22 cellular contexts compared by ENCODE assay signal in the genomic region with DNA sequence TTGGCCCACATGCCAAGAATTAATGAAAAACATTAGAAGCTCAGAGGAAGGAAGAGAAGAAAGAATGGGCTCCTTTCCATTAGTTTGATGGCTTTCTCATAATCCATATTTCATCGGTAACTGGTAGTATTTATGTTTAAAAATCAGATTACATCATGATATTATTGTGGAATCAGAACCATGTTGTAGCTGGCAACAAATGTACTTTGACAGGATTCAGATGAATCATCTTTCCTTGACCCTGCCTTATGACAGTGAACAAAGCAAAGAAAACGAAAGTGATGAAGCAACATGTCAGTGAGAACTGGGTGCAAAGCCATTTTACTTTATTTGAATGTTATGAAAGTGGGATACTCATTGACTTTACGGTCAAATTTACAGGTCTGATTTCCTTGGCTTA.
DNase-seq lines count a peak whose midpoint lies in the region; ATAC-seq and TF ChIP-seq lines count a peak whose summit lies in the region.
"Had no signal": no experiment of that assay in that cellular context is flagged by ENCODE, and none has a peak within 500 bp of the region (broad histone marks: within the 10 kb centered on the region; RNA-seq: fewer than 3 reads in every experiment).

No MANE protein-coding gene starts in this region.

- H3K27me3 Mint-ChIP-seq in MCF 10A (ENCODE audit: insufficient read depth, unreplicated experiment) = no peaks in the 10 kb centered on the region
- H3K27me3 Mint-ChIP-seq: activated CD4-positive, alpha-beta memory T cell treated with anti-CD3 and anti-CD28 coated beads for 36 hours; activated naive CD8-positive, alpha-beta T cell treated with anti-CD3 and anti-CD28 coated beads for 36 hours; type B pancreatic cell had no signal

- BruUV-seq in MCF 10A (replicated peaks; lab: Mats Ljungman, UMichigan) = no TSS peak

- H3K4me3 Mint-ChIP-seq in MCF 10A (ENCODE audit: unreplicated experiment) = no peak overlapping the region
- H3K4me3 Mint-ChIP-seq: activated CD4-positive, alpha-beta memory T cell treated with anti-CD3 and anti-CD28 coated beads for 36 hours; activated naive CD8-positive, alpha-beta T cell treated with anti-CD3 and anti-CD28 coated beads for 36 hours; activated T-cell treated with anti-CD3 and anti-CD28 coated beads, Interleukin-2, amount 50 U/mL, for 4 hours; CD14-positive monocyte; nephron; type B pancreatic cell had no signal

- H3K4me1 Mint-ChIP-seq in MCF 10A (ENCODE audit: insufficient read depth, unreplicated experiment) = peaks cover 6% of the 10 kb centered on the region
- H3K4me1 Mint-ChIP-seq: activated naive CD8-positive, alpha-beta T cell treated with anti-CD3 and anti-CD28 coated beads for 36 hours; CD14-positive monocyte; nephron had no signal

- no peaks in the 10 kb centered on the region for H3K36me3 Mint-ChIP-seq in MCF 10A (ENCODE audit: insufficient read depth, unreplicated experiment)
- H3K36me3 Mint-ChIP-seq: activated CD4-positive, alpha-beta memory T cell treated with anti-CD3 and anti-CD28 coated beads for 36 hours; activated naive CD8-positive, alpha-beta T cell treated with anti-CD3 and anti-CD28 coated beads for 36 hours; CD14-positive monocyte; type B pancreatic cell had no signal

- H3K9me3 ChIP-seq in breast epithelium (peaks cover 0 to 18% of the 10 kb centered on the region in 2 donors), adrenal gland (replicated peaks in 1 of 3) (peaks cover 0 to 4% (median 0%) of the 10 kb centered on the region in 3 donors), heart right ventricle (peaks cover 0 to 20% (median 8%) of the 10 kb centered on the region in 11 donors)
- H3K9me3 ChIP-seq: A549 had no signal

- 33 to 46% (median 38%) methylated on average over 3 of the region's 3 CpGs for WGBS in adrenal gland, 4 donors
- 72 to 82% methylated on average over 3 of the region's 3 CpGs for WGBS in heart right ventricle, 2 donors

- peak overlapping the region in 1 of 3 donors; percentile 16 for H3K4me3 ChIP-seq in breast epithelium
- no peak overlapping the region for H3K4me3 ChIP-seq in adrenal gland
- H3K4me3 ChIP-seq in fibroblast of the aortic adventitia (ENCODE audit: low read depth, low read length) = no peak overlapping the region
- H3K4me3 ChIP-seq in heart right ventricle = no peak overlapping the region
- H3K4me3 ChIP-seq: A549, GM23248 had no signal

- CTCF ChIA-PET in MCF 10A (lab: Yijun Ruan, JAX) = interaction anchor here (0.7 kb wide), 1 partner anchor 14 kb away, joined by 4 read pairs; no protein-coding TSS in a partner anchor

- ATAC-seq in HG03135 (IDR thresholded peaks at IDR 0.05; ENCODE audit: unreplicated experiment) = no peak
- no peak for ATAC-seq in heart right ventricle
- ATAC-seq: A549; activated T-cell treated with anti-CD3 and anti-CD28 coated beads, Interleukin-2, amount 50 U/mL, for 4 hours; stimulated activated naive CD8-positive, alpha-beta T cell treated with anti-CD3 and anti-CD28 coated beads, Interleukin-15, Interleukin-2, amounts not matched to agents 100 U/mL and 50 U/mL, for 24 hours had no signal

- H3K9me3 Mint-ChIP-seq in MCF 10A (ENCODE audit: unreplicated experiment) = no peaks in the 10 kb centered on the region
- H3K9me3 Mint-ChIP-seq: type B pancreatic cell had no signal

- POLR2A ChIA-PET in MCF 10A (lab: Yijun Ruan, JAX) = interaction anchor here (0.6 to 1.3 kb wide), 6 partner anchors 13 to 716 kb away, joined by 3 read pairs; no protein-coding TSS in a partner anchor

- TF ChIP-seq POLR2A in breast epithelium (IDR thresholded peaks at IDR 0.05) (no peak), adrenal gland (IDR thresholded peaks at IDR 0.05) (no peak)

- H3K27me3 ChIP-seq in breast epithelium (no peaks in the 10 kb centered on the region), adrenal gland (no peaks in the 10 kb centered on the region), heart right ventricle (no peaks in the 10 kb centered on the region)

- DNase-seq in MCF 10A (ENCODE audit: unreplicated experiment) (peak; percentile 83), breast epithelium (ENCODE audit: low spot score in 2 of 2) (no peak), adrenal gland (peak in 3 of 7 donors; percentile 7 to 29 (median 21)), fibroblast of the aortic adventitia (ENCODE audit: low read depth) (peak; percentile 8), nucleus accumbens (lab: John Stamatoyannopoulos, UW) (no peak), heart right ventricle (no peak)
- no peak for DNase-seq in stimulated activated CD4-positive, alpha-beta T cell treated with anti-CD3 and anti-CD28 coated beads, Interleukin-4, amount 100 ng/mL, for 24 hours
- DNase-seq: activated CD4-positive, alpha-beta memory T cell treated with anti-CD3 and anti-CD28 coated beads for 36 hours; activated naive CD8-positive, alpha-beta T cell treated with anti-CD3 and anti-CD28 coated beads for 36 hours; activated T-cell treated with anti-CD3 and anti-CD28 coated beads, Interleukin-2, amount 50 U/mL, for 4 hours; central memory CD4-positive, alpha-beta T cell; GM23248; NCI-H1048; NCI-H2081; NCI-H524; stimulated activated naive CD8-positive, alpha-beta T cell treated with anti-CD3 and anti-CD28 coated beads, Interleukin-15, Interleukin-2, amounts not matched to agents 100 U/mL and 50 U/mL, for 24 hours; WERI-Rb-1 had no signal

- no peak for TF ChIP-seq CTCF in MCF 10A (IDR thresholded peaks at IDR 0.05; ENCODE audit: unreplicated experiment)
- no peak for TF ChIP-seq CTCF in breast epithelium (IDR thresholded peaks at IDR 0.05)
- TF ChIP-seq CTCF in adrenal gland (IDR thresholded peaks at IDR 0.05) = no peak
- no peak for TF ChIP-seq CTCF in fibroblast of the aortic adventitia (IDR thresholded peaks at IDR 0.05; ENCODE audit: insufficient read depth, low read length)
- no peak for TF ChIP-seq CTCF in heart right ventricle (IDR thresholded peaks at IDR 0.05)

- H3K4me1 ChIP-seq in breast epithelium (no peaks in the 10 kb centered on the region), adrenal gland (replicated peaks in 1 of 2) (peaks cover 0 to 4% of the 10 kb centered on the region in 2 donors), heart right ventricle (no peaks in the 10 kb centered on the region)
- H3K4me1 ChIP-seq: A549 had no signal

- no peak overlapping the region for H3K27ac Mint-ChIP-seq in MCF 10A (ENCODE audit: low read depth, unreplicated experiment)
- H3K27ac Mint-ChIP-seq: activated CD4-positive, alpha-beta memory T cell treated with anti-CD3 and anti-CD28 coated beads for 36 hours; activated naive CD8-positive, alpha-beta T cell treated with anti-CD3 and anti-CD28 coated beads for 36 hours; CD14-positive monocyte; nephron; type B pancreatic cell had no signal

- H3K36me3 ChIP-seq in breast epithelium (no peaks in the 10 kb centered on the region), adrenal gland (replicated peaks in 1 of 2) (no peaks in the 10 kb centered on the region), heart right ventricle (no peaks in the 10 kb centered on the region)
- H3K36me3 ChIP-seq: WERI-Rb-1 had no signal

- intact Hi-C loops in MCF 10A (cut with micrococcal nuclease) = no loop called here
- intact Hi-C loops in breast epithelium (cut with DNase I; ENCODE audit: low total_unique reads) = no loop called here
- intact Hi-C loops in adrenal gland (cut with DNase I) = no loop called here
- intact Hi-C loops in heart right ventricle (cut with DNase I) = no loop called here

- H3K27ac ChIP-seq in breast epithelium = no peak overlapping the region
- peak overlapping the region in 4 of 5 donors; percentile 27 to 59 (median 48) for H3K27ac ChIP-seq in adrenal gland
- no peak overlapping the region for H3K27ac ChIP-seq in heart right ventricle
- H3K27ac ChIP-seq: A549, GM23248, WERI-Rb-1 had no signal

Comparison
In these comparisons a context has a peak if more than half of its experiments do, and no peak if none do; other contexts are left out.
1. DNase-seq: peak in MCF 10A (single experiment) and fibroblast of the aortic adventitia (single experiment); none in breast epithelium (0 of 2), stimulated activated CD4-positive, alpha-beta T cell treated with anti-CD3 and anti-CD28 coated beads, Interleukin-4, amount 100 ng/mL, for 24 hours (single experiment), nucleus accumbens (0 of 56) and heart right ventricle (0 of 2).
2. H3K27ac ChIP-seq: peak in adrenal gland (4 of 5); none in breast epithelium (0 of 2) and heart right ventricle (0 of 10).